In the genomic region with DNA sequence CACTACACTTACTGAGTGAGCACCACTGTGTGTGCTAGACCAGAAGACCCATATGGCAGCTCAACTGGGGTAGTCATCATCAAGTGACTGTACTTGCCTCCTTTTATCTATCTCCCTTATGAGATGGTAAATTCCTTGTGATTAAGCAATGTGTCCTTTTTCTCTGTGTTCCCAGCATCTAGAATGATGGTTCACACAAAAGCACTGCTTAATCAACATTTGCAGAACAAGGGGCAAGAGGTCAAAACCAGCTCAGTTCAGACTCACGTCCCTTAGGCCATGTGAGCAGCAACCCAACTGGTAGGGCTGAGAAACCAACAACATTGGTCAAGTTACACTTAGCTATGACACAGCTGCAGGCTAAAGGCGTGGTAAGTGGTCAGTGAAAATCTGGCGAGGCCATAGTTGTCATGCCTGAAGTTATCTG, we compare ENCODE assay signal across 9 cellular contexts. TPM values are rescaled to one million over a fixed set of nuclear protein-coding genes. Genes with fewer than 3 reads are reported as not detected.
DNase-seq lines count a peak whose midpoint lies in the region; ATAC-seq, FAIRE-seq and TF ChIP-seq lines count a peak whose summit lies in the region.
"Had no signal": no experiment of that assay in that cellular context is flagged by ENCODE, and none has a peak within 500 bp of the region (broad histone marks: within the 10 kb centered on the region; RNA-seq: fewer than 3 reads in every experiment).

No MANE protein-coding gene starts in this region.

- H3K27me3 ChIP-seq in ACC112 (ENCODE audit: insufficient read depth, low read length) (no peaks in the 10 kb centered on the region), bronchial epithelial cell (ENCODE audit: control insufficient read depth, insufficient read depth, low read length) (no peaks in the 10 kb centered on the region)

- peaks cover 98% of the 10 kb centered on the region for H3K79me2 ChIP-seq in ACC112 (ENCODE audit: control insufficient read depth, insufficient read depth, low read length, unreplicated experiment)

- ATAC-seq in HG03442 (IDR thresholded peaks at IDR 0.05; ENCODE audit: unreplicated experiment): no peak

- H3K4me1 ChIP-seq in ACC112 (ENCODE audit: control insufficient read depth, insufficient read depth, low read length, unreplicated experiment): peaks cover 96% of the 10 kb centered on the region

- H2AFZ ChIP-seq in ACC112 (ENCODE audit: low read length, unreplicated experiment): no peak overlapping the region

- peak overlapping the region; percentile 100 for H3K27ac ChIP-seq in ACC112 (ENCODE audit: low read depth, low read length)

- FAIRE-seq in bronchial epithelial cell (lab: Jason Lieb, UNC): no peak

- DNase-seq in HS-27A (ENCODE audit: low read depth): peak; percentile 100
- peak; percentile 79 for DNase-seq in bronchial epithelial cell (ENCODE audit: low read depth)
- peak; percentile 63 for DNase-seq in kidney glomerular epithelial cell (lab: John Stamatoyannopoulos, UW)
- no peak for DNase-seq in NCI-H2081 (lab: John Stamatoyannopoulos, UW)
- DNase-seq in T-helper 2 cell: no peak
- no peak for DNase-seq in stimulated activated CD8-positive, alpha-beta memory T cell treated with anti-CD3 and anti-CD28 coated beads, Interleukin-4, amount 100 ng/mL, for 48 hours
- DNase-seq: NCI-H1930 had no signal

- H3K36me3 ChIP-seq in ACC112 (ENCODE audit: insufficient read depth, low read length) (peaks cover 28% of the 10 kb centered on the region), bronchial epithelial cell (ENCODE audit: control insufficient read depth, insufficient read depth, low read length) (no peaks in the 10 kb centered on the region)

- no peak for TF ChIP-seq CTCF in bronchial epithelial cell (IDR thresholded peaks at IDR 0.05; ENCODE audit: insufficient read depth, low read length, severe bottlenecking)

- H3K4me3 ChIP-seq in ACC112 (ENCODE audit: low read depth, low read length): peak overlapping the region; percentile 43; the same call in 1 of the 2 replicates
- no peak overlapping the region for H3K4me3 ChIP-seq in bronchial epithelial cell (ENCODE audit: low read depth, low read length)

RNA-seq across cellular contexts. Expression of a gene that starts 10.0 kb away (rescaled TPM):
- 3.2 and 4.2 TPM in 2 replicates for total RNA-seq in bronchial epithelial cell

Comparison
In these comparisons a context has a peak if more than half of its experiments do, and no peak if none do; other contexts are left out.
1. DNase-seq: peak in HS-27A (single experiment), bronchial epithelial cell (single experiment) and kidney glomerular epithelial cell (single experiment); none in NCI-H2081 (0 of 2), T-helper 2 cell (0 of 5) and stimulated activated CD8-positive, alpha-beta memory T cell treated with anti-CD3 and anti-CD28 coated beads, Interleukin-4, amount 100 ng/mL, for 48 hours (single experiment).